Comparison of ENCODE assay signal across 9 cellular contexts in the genomic region with DNA sequence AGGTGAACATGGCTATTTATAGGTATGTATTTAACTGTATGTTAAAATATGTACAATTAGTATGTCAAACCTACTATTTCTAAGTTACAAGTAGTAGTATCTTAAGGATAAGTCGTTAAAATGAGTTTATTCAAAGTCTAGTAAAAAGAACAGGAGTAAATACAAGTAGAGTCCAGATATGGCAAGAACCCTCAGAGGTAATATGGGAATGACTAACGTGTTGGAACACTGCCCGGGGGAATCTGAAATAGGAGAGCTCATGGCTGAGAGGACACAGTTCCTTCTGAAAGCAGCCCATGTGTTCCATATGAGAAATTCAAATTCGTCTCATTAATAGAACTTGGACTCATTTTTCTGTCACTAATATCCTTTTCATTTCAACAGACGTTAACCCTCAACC.
A peak's percentile ranks its signal among the peaks of the same experiment; 100 is the strongest.
DNase-seq lines count a peak whose midpoint lies in the region; ATAC-seq and TF ChIP-seq lines count a peak whose summit lies in the region.
"Had no signal": no experiment of that assay in that cellular context is flagged by ENCODE, and none has a peak within 500 bp of the region (broad histone marks: within the 10 kb centered on the region; RNA-seq: fewer than 3 reads in every experiment).

No MANE protein-coding gene starts in this region.

- peaks cover 21% of the 10 kb centered on the region for H3K9me3 ChIP-seq in endodermal cell (ENCODE audit: control insufficient read depth, low read length)

- H3K27ac Mint-ChIP-seq in endodermal cell: no peak overlapping the region
- peak overlapping the region; percentile 38 for H3K27ac Mint-ChIP-seq in osteocyte (ENCODE audit: unreplicated experiment)

- TF ChIP-seq CTCF in endodermal cell (conservative IDR thresholded peaks at IDR 0.05) (no peak), osteocyte (IDR thresholded peaks at IDR 0.05) (no peak)

- peaks cover 12% of the 10 kb centered on the region for H3K27me3 Mint-ChIP-seq in endodermal cell (ENCODE audit: insufficient read depth)
- no peaks in the 10 kb centered on the region for H3K27me3 Mint-ChIP-seq in osteocyte (ENCODE audit: unreplicated experiment)

- H3K9ac ChIP-seq in endodermal cell (ENCODE audit: extremely low read depth, low read length, poor library complexity, severe bottlenecking): no peak overlapping the region

- no peak overlapping the region for H3K4me3 Mint-ChIP-seq in endodermal cell
- no peak overlapping the region for H3K4me3 Mint-ChIP-seq in osteocyte (ENCODE audit: unreplicated experiment)

- peaks cover 20% of the 10 kb centered on the region for H3K9me3 Mint-ChIP-seq in endodermal cell
- H3K9me3 Mint-ChIP-seq in osteocyte (ENCODE audit: unreplicated experiment): no peaks in the 10 kb centered on the region

- peak overlapping the region; percentile 83 for H3K27ac ChIP-seq in endodermal cell (ENCODE audit: low read depth, low read length)

- H3K36me3 Mint-ChIP-seq in endodermal cell (ENCODE audit: low read depth): no peaks in the 10 kb centered on the region
- H3K36me3 Mint-ChIP-seq in osteocyte (ENCODE audit: unreplicated experiment): peaks cover 8% of the 10 kb centered on the region

- WGBS in endodermal cell (ENCODE audit: insufficient coverage in 1 of 2, insufficient read length in 1 of 2), 2 experiments: 79 to 85% methylated on average over 3 to 5 of the region's 5 CpGs

- peaks cover 16% of the 10 kb centered on the region for H3K4me1 Mint-ChIP-seq in endodermal cell
- peaks cover 33% of the 10 kb centered on the region for H3K4me1 Mint-ChIP-seq in osteocyte (ENCODE audit: unreplicated experiment)

- no peaks in the 10 kb centered on the region for H3K36me3 ChIP-seq in endodermal cell (ENCODE audit: control insufficient read depth, insufficient read depth, low read length)

- DNase-seq in DMS153 (lab: John Stamatoyannopoulos, UW): peak; percentile 71
- peak; percentile 18 for DNase-seq in NCI-H2196 (lab: John Stamatoyannopoulos, UW; ENCODE audit: unreplicated experiment)
- no peak for DNase-seq in endodermal cell
- no peak for DNase-seq in osteocyte (ENCODE audit: extremely low spot score, unreplicated experiment)
- no peak for DNase-seq in cerebellum (ENCODE audit: low spot score)
- DNase-seq in iPS-NIHi11 (ENCODE audit: low spot score): no peak
- no peak for DNase-seq in NCI-H1417 (lab: John Stamatoyannopoulos, UW)
- DNase-seq: NCI-H510A treated with DMSO at 0.1 percent for 48 hours had no signal

- no peak overlapping the region for H3K4me3 ChIP-seq in endodermal cell (ENCODE audit: low read length)

- no peak for ATAC-seq in HG03342 (IDR thresholded peaks at IDR 0.05; ENCODE audit: unreplicated experiment)

- peaks cover 12% of the 10 kb centered on the region for H3K4me1 ChIP-seq in endodermal cell (ENCODE audit: control insufficient read depth, insufficient read depth, low read length)

- no peaks in the 10 kb centered on the region for H3K27me3 ChIP-seq in endodermal cell (ENCODE audit: control insufficient read depth, insufficient read depth, low read length, poor library complexity, severe bottlenecking)

Comparison
In these comparisons a context has a peak if more than half of its experiments do, and no peak if none do; other contexts are left out.
1. DNase-seq: peak in DMS153 (single experiment) and NCI-H2196 (single experiment); none in endodermal cell (single experiment), osteocyte (single experiment), cerebellum (single experiment), iPS-NIHi11 (single experiment) and NCI-H1417 (0 of 3).